In genomic region chrX:153948847-153949819, GRCh38 we compare ENCODE assay signal across 13 cellular contexts. TPM values are rescaled to one million over a fixed set of nuclear protein-coding genes. Genes with fewer than 3 reads are reported as not detected.
DNase-seq lines count a peak whose midpoint lies in the region; ATAC-seq, FAIRE-seq and TF ChIP-seq lines count a peak whose summit lies in the region.
"Had no signal": no experiment of that assay in that cellular context is flagged by ENCODE, and none has a peak within 500 bp of the region (broad histone marks: within the 10 kb centered on the region; RNA-seq: fewer than 3 reads in every experiment).

No MANE protein-coding gene starts in this region.

- no peaks in the 10 kb centered on the region for H3K27me3 Mint-ChIP-seq in T-helper 1 cell treated with Interleukin-12 subunit alpha and Interleukin-12 subunit beta and Interleukin-4 antibody, amounts not matched to agents 30 μg/mL and 1 μg/mL, for 36 hours (ENCODE audit: low read depth)
- H3K27me3 Mint-ChIP-seq in immature natural killer cell (ENCODE audit: low read depth in 3 of 3) = peaks cover 0 to 13% (median 1%) of the 10 kb centered on the region in 3 donors
- H3K27me3 Mint-ChIP-seq in stimulated activated naive B cell treated with anti-CD40 and anti-IgM and Interleukin-4, amounts not matched to agents 10 μg/mL and 1 μg/mL and 100 μg/mL, for 72 hours = no peaks in the 10 kb centered on the region

- H3K27ac ChIP-seq in WERI-Rb-1 = peak overlapping the region; percentile 49
- H3K27ac ChIP-seq: A549, breast epithelium had no signal

- H3K4me3 ChIP-seq in WERI-Rb-1 (ENCODE audit: low read depth, low read length) = no peak overlapping the region
- H3K4me3 ChIP-seq: A549, breast epithelium had no signal

- peaks cover 73% of the 10 kb centered on the region for H3K36me3 ChIP-seq in WERI-Rb-1
- H3K36me3 ChIP-seq: breast epithelium had no signal

- no peak for TF ChIP-seq CTCF in WERI-Rb-1 (IDR thresholded peaks at IDR 0.05; ENCODE audit: low read depth, low read length)

- H3K4me1 Mint-ChIP-seq in T-helper 1 cell treated with Interleukin-12 subunit alpha and Interleukin-12 subunit beta and Interleukin-4 antibody, amounts not matched to agents 30 μg/mL and 1 μg/mL, for 36 hours (ENCODE audit: low read depth) = peaks cover 14% of the 10 kb centered on the region
- H3K4me1 Mint-ChIP-seq in immature natural killer cell = peaks cover 24 to 30% of the 10 kb centered on the region in 2 donors
- peaks cover 8 to 25% of the 10 kb centered on the region in 2 donors for H3K4me1 Mint-ChIP-seq in stimulated activated naive B cell treated with anti-CD40 and anti-IgM and Interleukin-4, amounts not matched to agents 10 μg/mL and 1 μg/mL and 100 μg/mL, for 72 hours

- no peaks in the 10 kb centered on the region for H3K9me3 ChIP-seq in WERI-Rb-1 (ENCODE audit: severe bottlenecking)
- H3K9me3 ChIP-seq: A549, breast epithelium had no signal

- H3K36me3 Mint-ChIP-seq in T-helper 1 cell treated with Interleukin-12 subunit alpha and Interleukin-12 subunit beta and Interleukin-4 antibody, amounts not matched to agents 30 μg/mL and 1 μg/mL, for 36 hours (ENCODE audit: low read depth) = peaks cover 19% of the 10 kb centered on the region
- H3K36me3 Mint-ChIP-seq in immature natural killer cell = peaks cover 0 to 35% (median 9%) of the 10 kb centered on the region in 3 donors
- H3K36me3 Mint-ChIP-seq in stimulated activated naive B cell treated with anti-CD40 and anti-IgM and Interleukin-4, amounts not matched to agents 10 μg/mL and 1 μg/mL and 100 μg/mL, for 72 hours = peaks cover 28 to 53% of the 10 kb centered on the region in 2 donors

- peaks cover 43% of the 10 kb centered on the region for H3K27me3 ChIP-seq in WERI-Rb-1 (ENCODE audit: insufficient read depth, low read depth, severe bottlenecking)

- H3K9me3 Mint-ChIP-seq in T-helper 1 cell treated with Interleukin-12 subunit alpha and Interleukin-12 subunit beta and Interleukin-4 antibody, amounts not matched to agents 30 μg/mL and 1 μg/mL, for 36 hours = no peaks in the 10 kb centered on the region
- H3K9me3 Mint-ChIP-seq in immature natural killer cell = no peaks in the 10 kb centered on the region
- no peaks in the 10 kb centered on the region for H3K9me3 Mint-ChIP-seq in stimulated activated naive B cell treated with anti-CD40 and anti-IgM and Interleukin-4, amounts not matched to agents 10 μg/mL and 1 μg/mL and 100 μg/mL, for 72 hours

- no peak for FAIRE-seq in frontal cortex (lab: Jason Lieb, UNC)
- FAIRE-seq: A549 had no signal

- ATAC-seq in stimulated activated naive B cell treated with anti-CD40 and anti-IgM and Interleukin-4, amounts not matched to agents 10 μg/mL and 1 μg/mL and 100 μg/mL, for 72 hours (replicated peaks) = no peak
- no peak for ATAC-seq in GM21367 (IDR thresholded peaks at IDR 0.05; ENCODE audit: unreplicated experiment)
- ATAC-seq: A549 had no signal

- H3K4me3 Mint-ChIP-seq in T-helper 1 cell treated with Interleukin-12 subunit alpha and Interleukin-12 subunit beta and Interleukin-4 antibody, amounts not matched to agents 30 μg/mL and 1 μg/mL, for 36 hours = peak overlapping the region; percentile 25
- peak overlapping the region; percentile 41 to 67 (median 52) for H3K4me3 Mint-ChIP-seq in immature natural killer cell
- H3K4me3 Mint-ChIP-seq in stimulated activated naive B cell treated with anti-CD40 and anti-IgM and Interleukin-4, amounts not matched to agents 10 μg/mL and 1 μg/mL and 100 μg/mL, for 72 hours = no peak overlapping the region

- H3K27ac Mint-ChIP-seq in T-helper 1 cell treated with Interleukin-12 subunit alpha and Interleukin-12 subunit beta and Interleukin-4 antibody, amounts not matched to agents 30 μg/mL and 1 μg/mL, for 36 hours = peak overlapping the region; percentile 31
- H3K27ac Mint-ChIP-seq in immature natural killer cell = peak overlapping the region; percentile 78 to 91 (median 86)
- H3K27ac Mint-ChIP-seq in stimulated activated naive B cell treated with anti-CD40 and anti-IgM and Interleukin-4, amounts not matched to agents 10 μg/mL and 1 μg/mL and 100 μg/mL, for 72 hours = peak overlapping the region; percentile 56

- DNase-seq in T-helper 1 cell (no peak), WERI-Rb-1 (no peak), immature natural killer cell (peak in 1 of 3 donors; percentile 18), frontal cortex (ENCODE audit: low spot score in 2 of 2) (no peak), epidermal melanocyte (ENCODE audit: insufficient read length, low spot score) (no peak)
- no peak for DNase-seq in stimulated activated naive B cell treated with anti-CD40 and anti-IgM and Interleukin-4, amounts not matched to agents 10 μg/mL and 1 μg/mL and 100 μg/mL, for 72 hours
- DNase-seq: mammary epithelial cell, NCI-H1048, NCI-H82 had no signal

RNA-seq across cellular contexts. Expression of gene RENBP, which starts 4.7 kb away (rescaled TPM):
- polyA plus RNA-seq in immature natural killer cell = 1 to 10 TPM in 1 of 3 donors, under 1 TPM in 1, not detected in 1; 0.93 to 3.1 TPM
- 2.4 TPM for total RNA-seq in frontal cortex
- total RNA-seq: mammary epithelial cell had no signal
- polyA plus RNA-seq: A549, mammary epithelial cell had no signal

RNA-seq across cellular contexts. Expression of gene NAA10, which starts 14.3 kb away (rescaled TPM):
- 100 to 1,000 TPM in 2 of 3 donors, 10 to 100 TPM in 1; 70.6 to 126 (median 104) TPM for polyA plus RNA-seq in immature natural killer cell
- total RNA-seq in frontal cortex = 21.6 TPM

RNA-seq across cellular contexts. Expression of gene HCFC1, which starts 22.5 kb away (rescaled TPM):
- polyA plus RNA-seq in immature natural killer cell = 10 to 100 TPM in 1 of 3 donors, 1 to 10 TPM in 2; 1.0 to 14.6 (median 2.9) TPM
- total RNA-seq in frontal cortex = 9.4 TPM

RNA-seq across cellular contexts. Expression of gene ARHGAP4, which starts 23.1 kb away (rescaled TPM):
- polyA plus RNA-seq in immature natural killer cell = 100 to 1,000 TPM in 1 of 3 donors, 10 to 100 TPM in 2; 54.6 to 122 (median 75.7) TPM
- total RNA-seq in frontal cortex = 5.7 TPM

RNA-seq across cellular contexts. Expression of gene TMEM187, which starts 23.4 kb away (rescaled TPM):
- 10 to 100 TPM in 1 of 3 donors, 1 to 10 TPM in 2; 4.1 to 17.5 (median 5.2) TPM for polyA plus RNA-seq in immature natural killer cell
- 1.6 TPM for total RNA-seq in frontal cortex

Comparison
In these comparisons a context has a peak if more than half of its experiments do, and no peak if none do; other contexts are left out.
1. H3K27ac Mint-ChIP-seq: peak in every context shown above with its lines; median percentile 86 in immature natural killer cell; 56 in stimulated activated naive B cell treated with anti-CD40 and anti-IgM and Interleukin-4, amounts not matched to agents 10 μg/mL and 1 μg/mL and 100 μg/mL, for 72 hours; 31 in T-helper 1 cell treated with Interleukin-12 subunit alpha and Interleukin-12 subunit beta and Interleukin-4 antibody, amounts not matched to agents 30 μg/mL and 1 μg/mL, for 36 hours.
2. H3K4me3 Mint-ChIP-seq: peak in T-helper 1 cell treated with Interleukin-12 subunit alpha and Interleukin-12 subunit beta and Interleukin-4 antibody, amounts not matched to agents 30 μg/mL and 1 μg/mL, for 36 hours (single experiment) and immature natural killer cell (5 of 5); none in stimulated activated naive B cell treated with anti-CD40 and anti-IgM and Interleukin-4, amounts not matched to agents 10 μg/mL and 1 μg/mL and 100 μg/mL, for 72 hours (0 of 2).